Comparison of ENCODE assay signal across 8 cellular contexts in the genomic region with DNA sequence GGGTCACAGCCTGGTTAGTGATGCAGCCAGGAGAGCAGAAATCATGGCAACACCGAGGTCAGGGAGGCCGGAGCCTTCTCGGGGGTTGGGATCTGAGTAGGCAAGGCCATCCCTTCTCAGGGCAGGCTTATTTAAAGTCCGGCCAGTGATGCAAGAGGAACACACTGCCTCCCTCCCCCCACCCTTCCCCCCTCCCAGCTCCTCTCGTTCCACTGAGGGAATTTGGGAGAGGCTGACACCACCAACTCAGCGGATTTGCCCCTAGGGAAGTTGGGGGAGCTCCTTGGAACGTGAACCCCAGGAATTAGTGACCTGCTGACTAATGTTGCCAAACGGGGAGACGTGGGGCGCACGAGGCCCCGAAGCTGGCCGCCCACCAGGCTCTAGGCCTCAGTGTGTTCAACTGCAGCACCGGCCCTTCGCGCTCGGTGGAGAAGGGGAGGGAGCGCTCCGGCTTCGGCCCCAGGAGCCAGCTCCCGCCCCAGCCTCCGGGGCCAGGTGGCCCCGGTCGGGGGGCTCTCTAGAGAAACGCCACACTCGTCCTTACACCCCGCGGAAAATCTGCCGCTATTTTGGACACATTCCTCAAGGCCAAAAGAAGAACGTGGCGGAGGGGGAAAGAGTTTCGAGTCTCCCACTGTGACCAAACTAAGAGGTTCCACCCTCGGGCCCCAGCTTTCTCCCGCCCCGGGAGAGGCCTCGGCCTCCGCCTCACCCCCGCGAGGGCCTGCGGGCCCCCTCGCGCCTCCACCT. TPM values are rescaled to one million over a fixed set of nuclear protein-coding genes. Genes with fewer than 3 reads are reported as not detected.
DNase-seq lines count a peak whose midpoint lies in the region; FAIRE-seq and TF ChIP-seq lines count a peak whose summit lies in the region.

No MANE protein-coding gene starts in this region.

- H3K27me3 Mint-ChIP-seq in astrocyte (ENCODE audit: low read depth, unreplicated experiment) = peaks cover 13% of the 10 kb centered on the region

- H4K20me1 ChIP-seq in OCI-LY3 (ENCODE audit: insufficient read depth, low read length) (peaks cover 48% of the 10 kb centered on the region), astrocyte (ENCODE audit: insufficient read depth, low read length) (peaks cover 55% of the 10 kb centered on the region), hepatocyte (ENCODE audit: insufficient read depth, poor library complexity, severe bottlenecking) (peaks cover 57% of the 10 kb centered on the region)

- FAIRE-seq in astrocyte (lab: Jason Lieb, UNC) = no peak

- H3K4me2 ChIP-seq in OCI-LY3 (ENCODE audit: low read length) (peak overlapping the region; percentile 96), astrocyte (ENCODE audit: low read length) (peak overlapping the region; percentile 97), hepatocyte (peak overlapping the region; percentile 91)

- H2AFZ ChIP-seq in OCI-LY3 (ENCODE audit: low read depth, low read length) (no peak overlapping the region), astrocyte (ENCODE audit: low read depth, low read length) (no peak overlapping the region), hepatocyte (no peak overlapping the region)

- 2% methylated on average over 35 of the region's 42 CpGs for WGBS in hepatocyte (ENCODE audit: low lambda C conversion rate, missing lambda C conversion rate)

- peak overlapping the region; percentile 99 for H3K4me3 ChIP-seq in HAP-1
- peak overlapping the region; percentile 89 for H3K4me3 ChIP-seq in OCI-LY3 (ENCODE audit: low read length)
- peak overlapping the region; percentile 90 for H3K4me3 ChIP-seq in astrocyte (ENCODE audit: insufficient read depth, low read depth, low read length)
- H3K4me3 ChIP-seq in hepatocyte = peak overlapping the region; percentile 95
- peak overlapping the region; percentile 97 for H3K4me3 ChIP-seq in rectal smooth muscle tissue (ENCODE audit: low read length)

- peak overlapping the region; percentile 90 for H3K4me3 Mint-ChIP-seq in astrocyte (ENCODE audit: unreplicated experiment)

- H3K27ac ChIP-seq in OCI-LY3 (ENCODE audit: low read length) (peak overlapping the region; percentile 71), astrocyte (ENCODE audit: low read depth, low read length) (peak overlapping the region; percentile 94), hepatocyte (peak overlapping the region; percentile 99), rectal smooth muscle tissue (ENCODE audit: low read depth, low read length) (peak overlapping the region; percentile 100)

- H3K4me1 Mint-ChIP-seq in astrocyte (ENCODE audit: low read depth, unreplicated experiment) = peaks cover 42% of the 10 kb centered on the region

- H3K36me3 ChIP-seq in HAP-1 (replicated peaks) (no peaks in the 10 kb centered on the region; the same call in 1 of the 2 replicates), OCI-LY3 (replicated peaks; ENCODE audit: low read depth, low read length) (peaks cover 5% of the 10 kb centered on the region), astrocyte (ENCODE audit: insufficient read depth, low read length) (peaks cover 2% of the 10 kb centered on the region), hepatocyte (replicated peaks; ENCODE audit: insufficient read depth, low read depth) (no peaks in the 10 kb centered on the region), rectal smooth muscle tissue (ENCODE audit: control insufficient read depth, insufficient read depth, low read length) (no peaks in the 10 kb centered on the region)

- peak overlapping the region; percentile 94 for H3K27ac Mint-ChIP-seq in astrocyte (ENCODE audit: unreplicated experiment)

- H3K27me3 ChIP-seq in HAP-1 (ENCODE audit: low read depth) (no peaks in the 10 kb centered on the region), OCI-LY3 (ENCODE audit: low read depth, low read length) (peaks cover 10% of the 10 kb centered on the region), astrocyte (ENCODE audit: insufficient read depth, low read length) (no peaks in the 10 kb centered on the region), hepatocyte (no peaks in the 10 kb centered on the region), rectal smooth muscle tissue (ENCODE audit: control insufficient read depth, insufficient read depth, low read length) (no peaks in the 10 kb centered on the region)

- CTCF ChIA-PET in GM10248 (lab: Yijun Ruan, JAX) = interaction anchor here (0.6 to 5.4 kb wide), 8 partner anchors 9 to 783 kb away, joined by 3 to 38 read pairs (median 8); no protein-coding TSS in a partner anchor

- DNase-seq in GM10248 (ENCODE audit: extremely low spot score) (peak; percentile 58), HAP-1 (ENCODE audit: low spot score in 2 of 2) (peak; percentile 49 to 71), astrocyte (ENCODE audit: low read depth) (peak; percentile 61), hepatocyte (ENCODE audit: low spot score) (peak; percentile 71), NCI-H2029 treated with DMSO at 0.1 percent for 48 hours (lab: John Stamatoyannopoulos, UW) (no peak), DMS153 (lab: John Stamatoyannopoulos, UW) (no peak)

- H3K79me2 ChIP-seq in OCI-LY3 (ENCODE audit: low read length) (peaks cover 64% of the 10 kb centered on the region), astrocyte (ENCODE audit: insufficient read depth, low read length) (peaks cover 64% of the 10 kb centered on the region), hepatocyte (peaks cover 65% of the 10 kb centered on the region)

- POLR2A ChIA-PET in GM10248 (lab: Yijun Ruan, JAX) = interaction anchor here (0.5 to 1.0 kb wide), 5 partner anchors 9 to 99 kb away, joined by 3 to 9 read pairs (median 5); no protein-coding TSS in a partner anchor

- no peaks in the 10 kb centered on the region for H3K36me3 Mint-ChIP-seq in astrocyte (ENCODE audit: low read depth, unreplicated experiment)

- peaks cover 24% of the 10 kb centered on the region for H3K4me1 ChIP-seq in HAP-1
- peaks cover 33% of the 10 kb centered on the region for H3K4me1 ChIP-seq in OCI-LY3 (ENCODE audit: low read length)
- peaks cover 39% of the 10 kb centered on the region for H3K4me1 ChIP-seq in astrocyte (ENCODE audit: insufficient read depth, low read length)
- H3K4me1 ChIP-seq in hepatocyte (ENCODE audit: insufficient read depth) = peaks cover 45% of the 10 kb centered on the region
- H3K4me1 ChIP-seq in rectal smooth muscle tissue (ENCODE audit: control insufficient read depth, insufficient read depth, low read length) = peaks cover 36% of the 10 kb centered on the region

- no peaks in the 10 kb centered on the region for H3K9me2 ChIP-seq in hepatocyte (replicated peaks; ENCODE audit: insufficient read depth)

- in situ Hi-C loops in HAP-1 (cut with MboI; ENCODE audit: low sequenced_read_pairs) = no loop called here

- TF ChIP-seq CTCF in GM10248 (IDR thresholded peaks at IDR 0.05; ENCODE audit: control extremely low read depth, extremely low read depth, low read depth, missing control alignments) (no peak), OCI-LY3 (IDR thresholded peaks at IDR 0.05; ENCODE audit: low read depth, low read length) (no peak), astrocyte (IDR thresholded peaks at IDR 0.05; ENCODE audit: insufficient read depth, low read depth, low read length) (no peak), hepatocyte (IDR thresholded peaks at IDR 0.05; ENCODE audit: poor library complexity) (no peak)

- no peaks in the 10 kb centered on the region for H3K9me3 Mint-ChIP-seq in astrocyte (ENCODE audit: unreplicated experiment)

- no peaks in the 10 kb centered on the region for H3K9me3 ChIP-seq in HAP-1
- H3K9me3 ChIP-seq in OCI-LY3 (ENCODE audit: insufficient read depth, low read length) = no peaks in the 10 kb centered on the region
- H3K9me3 ChIP-seq in astrocyte (ENCODE audit: insufficient read depth, low read depth, low read length) = no peaks in the 10 kb centered on the region
- no peaks in the 10 kb centered on the region for H3K9me3 ChIP-seq in hepatocyte (ENCODE audit: low read depth)

- H3K9ac ChIP-seq in OCI-LY3 (ENCODE audit: low read length) (peak overlapping the region; percentile 90), astrocyte (ENCODE audit: low read length) (peak overlapping the region; percentile 95), rectal smooth muscle tissue (ENCODE audit: low read length) (peak overlapping the region; percentile 98)

RNA-seq across cellular contexts. Expression of a gene that starts 1.6 kb away (rescaled TPM):
- total RNA-seq in astrocyte (87.1 and 91.9 TPM in 2 replicates), hepatocyte (96.8 and 107 TPM in 2 replicates)
- 59.3 and 75.9 TPM in 2 replicates for polyA plus RNA-seq in hepatocyte

RNA-seq across cellular contexts. Expression of a gene that starts 26.4 kb away (rescaled TPM):
- total RNA-seq in astrocyte = 2.5 and 3.2 TPM in 2 replicates
- total RNA-seq in hepatocyte = 1.0 and 2.4 TPM in 2 replicates
- polyA plus RNA-seq in hepatocyte = 0.93 and 1.3 TPM in 2 replicates

Comparison
In these comparisons a context has a peak if more than half of its experiments do, and no peak if none do; other contexts are left out.
1. DNase-seq: peak in GM10248 (single experiment), HAP-1 (2 of 2), astrocyte (single experiment) and hepatocyte (single experiment); none in NCI-H2029 treated with DMSO at 0.1 percent for 48 hours (single experiment) and DMS153 (single experiment).
2. Peak in every context shown above with its lines, with median percentiles within 50 percentile points of each other: H3K4me3 ChIP-seq, H3K27ac ChIP-seq, H3K4me2 ChIP-seq and H3K9ac ChIP-seq.